ENCODE assay signal across 6 cellular contexts in the genomic region with DNA sequence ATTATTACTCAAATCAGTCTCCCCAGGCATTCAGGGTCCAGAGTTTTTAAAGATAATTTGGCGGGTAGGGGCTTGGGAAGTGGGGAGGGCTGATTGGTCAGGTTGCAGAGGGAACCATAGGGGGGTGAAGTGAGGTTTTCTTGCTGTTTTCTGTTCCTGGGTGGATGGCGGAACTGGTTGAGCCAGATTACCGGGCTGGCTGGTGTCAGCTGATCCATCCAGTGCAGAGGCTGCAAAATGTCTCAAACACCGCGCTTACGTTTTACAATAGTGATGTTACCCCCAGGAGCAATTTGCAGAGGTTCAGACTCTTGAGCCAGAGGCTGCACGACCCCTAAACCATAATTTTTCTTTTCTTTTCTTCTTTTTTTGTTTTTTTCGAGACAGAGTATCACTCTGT. TPM values are rescaled to one million over a fixed set of nuclear protein-coding genes. Genes with fewer than 3 reads are reported as not detected.
"Had no signal": no experiment of that assay in that cellular context is flagged by ENCODE, and none has a peak within 500 bp of the region (broad histone marks: within the 10 kb centered on the region; RNA-seq: fewer than 3 reads in every experiment).

No MANE protein-coding gene starts in this region.

RNA-seq across cellular contexts. Expression of a gene that starts 25.2 kb away (rescaled TPM):
- total RNA-seq: natural killer cell treated with Interleukin-12 subunit alpha and Interleukin-12 subunit beta and Interleukin-15 and Interleukin-18, amount 100 ng/mL, for 72 hours had no signal
- polyA plus RNA-seq: immature natural killer cell had no signal

RNA-seq across cellular contexts. Expression of a gene that starts 51.6 kb away (rescaled TPM):
- total RNA-seq: cardiac muscle cell; endothelial cell of umbilical vein; lung microvascular endothelial cell; natural killer cell treated with Interleukin-12 subunit alpha and Interleukin-12 subunit beta and Interleukin-15 and Interleukin-18, amount 100 ng/mL, for 72 hours; occipital lobe had no signal
- polyA plus RNA-seq: cardiac muscle cell, immature natural killer cell had no signal
